In the genomic region with DNA sequence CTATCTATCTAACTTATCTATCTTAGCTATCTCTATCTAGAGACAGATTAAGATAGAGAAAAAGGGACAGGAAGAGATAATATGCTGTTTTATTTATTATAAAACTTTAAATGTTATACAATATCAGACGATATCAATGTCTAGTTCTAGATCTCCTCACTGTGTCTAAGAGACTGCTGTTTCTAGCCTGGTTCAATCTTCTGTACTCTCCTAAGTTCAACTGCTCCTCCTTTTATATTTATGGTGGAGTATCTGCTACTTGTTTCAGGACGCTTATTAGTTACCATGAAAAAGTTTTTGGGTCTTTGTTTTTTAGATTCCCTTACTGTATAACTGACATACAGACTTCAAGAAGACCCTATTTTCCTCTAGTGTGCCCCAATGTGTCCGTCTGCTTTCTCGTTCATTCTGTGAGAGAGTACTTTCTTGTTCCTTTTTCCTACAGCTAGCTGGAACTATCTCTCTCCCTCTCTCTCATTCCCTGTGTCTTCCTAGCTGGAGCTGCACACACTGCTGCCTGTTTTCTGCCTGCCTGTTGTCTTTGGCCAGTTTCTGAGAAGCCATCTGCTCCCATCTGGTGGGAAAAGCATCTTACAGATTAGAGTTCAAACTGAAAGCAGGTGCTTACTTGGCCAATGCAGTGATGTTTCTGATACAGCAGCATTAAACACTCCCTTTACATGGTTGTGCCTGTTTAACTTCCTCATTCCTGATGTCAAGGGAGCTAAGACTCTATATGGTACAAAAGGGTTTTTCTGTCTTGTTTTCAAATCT, we compare ENCODE assay signal across 9 cellular contexts. TPM values are rescaled to one million over a fixed set of nuclear protein-coding genes. Genes with fewer than 3 reads are reported as not detected.
DNase-seq lines count a peak whose midpoint lies in the region; ATAC-seq and TF ChIP-seq lines count a peak whose summit lies in the region.
"Had no signal": no experiment of that assay in that cellular context is flagged by ENCODE, and none has a peak within 500 bp of the region (broad histone marks: within the 10 kb centered on the region; RNA-seq: fewer than 3 reads in every experiment).

No MANE protein-coding gene starts in this region.

- peak overlapping the region; percentile 30 for H3K4me2 ChIP-seq in osteoblast (ENCODE audit: insufficient read depth, low read length)

- H3K4me1 Mint-ChIP-seq in CD4-positive, alpha-beta T cell (ENCODE audit: low read depth): peaks cover 35% of the 10 kb centered on the region

- H3K4me1 ChIP-seq in osteoblast (ENCODE audit: insufficient read depth, low read length): peaks cover 3% of the 10 kb centered on the region

- peak; percentile 40 for ATAC-seq in CD4-positive, alpha-beta T cell (ENCODE audit: poor library complexity)
- ATAC-seq in GM19397 (IDR thresholded peaks at IDR 0.05; ENCODE audit: unreplicated experiment): peak; percentile 46

- H3K27ac Mint-ChIP-seq in CD4-positive, alpha-beta T cell: peak overlapping the region; percentile 10

- CTCF ChIA-PET in CD4-positive, alpha-beta T cell (lab: Charles Lee): interaction anchor here (1.3 to 1.9 kb wide), 3 partner anchors 20 to 625 kb away, joined by 3 to 13 read pairs (median 10); no protein-coding TSS in a partner anchor

- no peak overlapping the region for H3K27ac ChIP-seq in CD4-positive, alpha-beta T cell (ENCODE audit: low read depth, low read length)
- H3K27ac ChIP-seq in HL-60 (replicated peaks): no peak overlapping the region
- H3K27ac ChIP-seq in osteoblast (ENCODE audit: low read depth, low read length): no peak overlapping the region

- intact Hi-C loops in CD4-positive, alpha-beta T cell (cut with DNase I, micrococcal nuclease): loop anchor here (1.0 to 5.0 kb wide), 3 partner anchors 44 to 1819 kb away; no protein-coding TSS in a partner anchor

- POLR2A ChIA-PET in CD4-positive, alpha-beta T cell (lab: Charles Lee): interaction anchor here (1.7 kb wide), 1 partner anchor 48 kb away, joined by 9 read pairs; no protein-coding TSS in a partner anchor

- H3K9me3 Mint-ChIP-seq in CD4-positive, alpha-beta T cell: no peaks in the 10 kb centered on the region
- H3K9me3 Mint-ChIP-seq: neural crest cell had no signal

- DNase-seq in CD4-positive, alpha-beta T cell: no peak
- DNase-seq in HL-60 (ENCODE audit: low read depth in 1 of 2, low spot score in 1 of 2) (peak in 1 of 2 experiments; percentile 20), UCSD-AML1 (lab: John Stamatoyannopoulos, UW; ENCODE audit: unreplicated experiment) (peak; percentile 5), osteoblast (ENCODE audit: insufficient read length, low spot score, missing footprints) (no peak), NCI-H2029 (lab: John Stamatoyannopoulos, UW) (no peak), GM10266 (ENCODE audit: extremely low spot score) (no peak), DMS153 treated with DMSO at 0.1 percent for 48 hours (lab: John Stamatoyannopoulos, UW; ENCODE audit: unreplicated experiment) (no peak)

- H3K79me2 ChIP-seq in osteoblast (ENCODE audit: insufficient read depth, low read length): no peaks in the 10 kb centered on the region

- H3K4me3 ChIP-seq in HL-60 (replicated peaks; ENCODE audit: insufficient read depth, low read length): peak overlapping the region; percentile 13; the same call in 1 of the 2 replicates
- H3K4me3 ChIP-seq in osteoblast (ENCODE audit: insufficient read depth, low read length): no peak overlapping the region

- H2AFZ ChIP-seq in osteoblast (ENCODE audit: low read length): peak overlapping the region; percentile 75

- H3K4me3 Mint-ChIP-seq in CD4-positive, alpha-beta T cell: peak overlapping the region; percentile 52
- H3K4me3 Mint-ChIP-seq: neural crest cell had no signal

- H3K27me3 Mint-ChIP-seq in CD4-positive, alpha-beta T cell: no peaks in the 10 kb centered on the region

- H3K27me3 ChIP-seq in CD4-positive, alpha-beta T cell (ENCODE audit: control insufficient read depth, insufficient read depth, low read length): no peaks in the 10 kb centered on the region
- no peaks in the 10 kb centered on the region for H3K27me3 ChIP-seq in HL-60 (ENCODE audit: insufficient read depth, poor library complexity, severe bottlenecking)
- H3K27me3 ChIP-seq in osteoblast (ENCODE audit: insufficient read depth, low read length): no peaks in the 10 kb centered on the region

- no peaks in the 10 kb centered on the region for H4K20me1 ChIP-seq in osteoblast (ENCODE audit: insufficient read depth, low read length)

- H3K9me3 ChIP-seq in CD4-positive, alpha-beta T cell (ENCODE audit: control insufficient read depth, low read length): no peaks in the 10 kb centered on the region
- H3K9me3 ChIP-seq in osteoblast (ENCODE audit: low read depth, low read length): no peaks in the 10 kb centered on the region

- TF ChIP-seq CTCF in CD4-positive, alpha-beta T cell (IDR thresholded peaks at IDR 0.05): no peak
- TF ChIP-seq CTCF in HL-60 (IDR thresholded peaks at IDR 0.05; ENCODE audit: insufficient read depth, low read length): no peak
- no peak for TF ChIP-seq CTCF in osteoblast (IDR thresholded peaks at IDR 0.05; ENCODE audit: extremely low read depth, low read depth, low read length)
- no peak for TF ChIP-seq CTCF in GM10266 (IDR thresholded peaks at IDR 0.05; ENCODE audit: control insufficient read depth, insufficient read depth, low read depth, missing control alignments)

- H3K36me3 ChIP-seq in osteoblast (ENCODE audit: insufficient read depth, low read length): no peaks in the 10 kb centered on the region

- no peaks in the 10 kb centered on the region for H3K36me3 Mint-ChIP-seq in CD4-positive, alpha-beta T cell (ENCODE audit: low read depth)

RNA-seq across cellular contexts. Expression of gene ARL4A, which starts 49.4 kb away (rescaled TPM):
- total RNA-seq in CD4-positive, alpha-beta T cell: 10 to 100 TPM; 72.5 to 75.9 TPM
- total RNA-seq in osteoblast: 20.6 and 25.3 TPM in 2 replicates
